1 cellular context compared by ENCODE assay signal in genomic region chr7:99955247-99955646, GRCh38.
TF ChIP-seq lines count a peak whose summit lies in the region.

No MANE protein-coding gene starts in this region.

TF ChIP-seq in HepG2, 621 proteins besides CTCF, POLR2A, EP300 and RAD21:
- TF ChIP-seq U2AF2 (IDR thresholded peaks at IDR 0.05; ENCODE audit: low read depth, low read length) (no peak), NR2F1 (CRISPR knock-in tag; IDR thresholded peaks at IDR 0.05) (no peak), TRIM24 (CRISPR knock-in tag; IDR thresholded peaks at IDR 0.05) (no peak), ETV5 (CRISPR knock-in tag; IDR thresholded peaks at IDR 0.05; ENCODE audit: borderline replicate concordance) (no peak), ZFP36L2 (CRISPR knock-in tag; IDR thresholded peaks at IDR 0.05) (no peak), FOSL2 (CRISPR knock-in tag; IDR thresholded peaks at IDR 0.05) (0 out of 2 replicates have a peak, but pooled peaks have one; percentile 33), ZNF83 (CRISPR knock-in tag; IDR thresholded peaks at IDR 0.05; ENCODE audit: borderline replicate concordance) (no peak), TBP (CRISPR knock-in tag; IDR thresholded peaks at IDR 0.05) (no peak), ZBTB33 (CRISPR knock-in tag; IDR thresholded peaks at IDR 0.05) (peak; percentile 34; the same call in 1 of the 2 replicates), ZNF773 (CRISPR knock-in tag; IDR thresholded peaks at IDR 0.05; ENCODE audit: borderline replicate concordance) (no peak), CHCHD3 (CRISPR knock-in tag; IDR thresholded peaks at IDR 0.05) (no peak)
